In genomic region chr7:116496653-116497052, GRCh38 we compare ENCODE assay signal across 18 cellular contexts. TPM values are rescaled to one million over a fixed set of nuclear protein-coding genes. Genes with fewer than 3 reads are reported as not detected.
A peak's percentile ranks its signal among the peaks of the same experiment; 100 is the strongest.
DNase-seq lines count a peak whose midpoint lies in the region; ATAC-seq, FAIRE-seq and TF ChIP-seq lines count a peak whose summit lies in the region.
"Had no signal": no experiment of that assay in that cellular context is flagged by ENCODE, and none has a peak within 500 bp of the region (broad histone marks: within the 10 kb centered on the region; RNA-seq: fewer than 3 reads in every experiment).

No MANE protein-coding gene starts in this region.

- TF ChIP-seq RAD21 in K562 (CRISPR knock-in tag; conservative IDR thresholded peaks at IDR 0.05 in 1 of 2, IDR thresholded peaks at IDR 0.05 in 1 of 2) = no peak

- peak overlapping the region; percentile 49 for H3K27ac ChIP-seq in ACC112 (ENCODE audit: low read depth, low read length)
- H3K27ac ChIP-seq in Panc1 (ENCODE audit: low read length) = peak overlapping the region; percentile 99
- no peak overlapping the region for H3K27ac ChIP-seq in K562 (ENCODE audit: extremely low read depth, low read depth, low read length)
- H3K27ac ChIP-seq in sigmoid colon = peak overlapping the region; percentile 9 to 89 (median 43)
- H3K27ac ChIP-seq: BLaER1 treated with 17β-estradiol and CSF1 and Interleukin-3, amounts not matched to agents 10 nM and 100 nM had no signal

- in situ Hi-C loops in Panc1 (cut with HindIII; ENCODE audit: low pct_unique_long_range_greater_than_20kb, low sequenced_read_pairs) (no loop called here), K562 (cut with MboI) (no loop called here)

- peaks cover 8% of the 10 kb centered on the region for H3K36me3 ChIP-seq in ACC112 (ENCODE audit: insufficient read depth, low read length)
- peaks cover 12% of the 10 kb centered on the region for H3K36me3 ChIP-seq in Panc1 (ENCODE audit: control insufficient read depth, insufficient read depth, low read length)
- H3K36me3 ChIP-seq in K562 (ENCODE audit: control insufficient read depth, insufficient read depth, low read length) = peaks cover under 1% of the 10 kb centered on the region; the same call in 2 of the 3 replicates
- H3K36me3 ChIP-seq in sigmoid colon = no peaks in the 10 kb centered on the region
- H3K36me3 ChIP-seq: BLaER1 treated with 17β-estradiol and CSF1 and Interleukin-3, amounts not matched to agents 10 nM and 100 nM had no signal

- H3K9me1 ChIP-seq in K562 (ENCODE audit: control insufficient read depth, insufficient read depth, low read length) = no peaks in the 10 kb centered on the region

- ATAC-seq in Panc1 (no peak), K562 (no peak), SK-N-SH treated with all-trans-retinoic acid at 6 μM for 48 hours (no peak)
- ATAC-seq: GM12878, HCT116 had no signal

- no peaks in the 10 kb centered on the region for H3K27me3 ChIP-seq in ACC112 (ENCODE audit: insufficient read depth, low read length)
- H3K27me3 ChIP-seq in Panc1 (ENCODE audit: control insufficient read depth, insufficient read depth, low read length) = no peaks in the 10 kb centered on the region
- H3K27me3 ChIP-seq in K562 (ENCODE audit: control insufficient read depth in 2 of 2, insufficient read depth in 2 of 2, low read length in 2 of 2) = no peaks in the 10 kb centered on the region
- no peaks in the 10 kb centered on the region for H3K27me3 ChIP-seq in sigmoid colon
- H3K27me3 ChIP-seq: BLaER1 treated with 17β-estradiol and CSF1 and Interleukin-3, amounts not matched to agents 10 nM and 100 nM had no signal

- CTCF ChIA-PET in Panc1 (lab: Charles Lee) (no interaction called here), K562 (lab: Yijun Ruan, JAX; ENCODE audit: low intra/inter-chr PET ratio) (no interaction called here)

- DNase-seq in Panc1 (ENCODE audit: low read depth, low spot score) = no peak
- no peak for DNase-seq in K562 (ENCODE audit: extremely low read depth in 1 of 4, low spot score in 3 of 4)
- DNase-seq in sigmoid colon = no peak
- no peak for DNase-seq in activated CD4-positive, alpha-beta T cell treated with anti-CD3 and anti-CD28 coated beads, Interleukin-2, amount 50 U/mL, for 48 hours
- DNase-seq in kidney glomerular epithelial cell (lab: John Stamatoyannopoulos, UW) = no peak
- DNase-seq in COLO829 (ENCODE audit: low spot score) = no peak
- DNase-seq: ACHN; Calu3; CD4-positive, CD25-positive, alpha-beta regulatory T cell; DMS79 had no signal

- intact Hi-C loops in Panc1 (cut with micrococcal nuclease; ENCODE audit: unreplicated experiment) = loop anchor here (5.0 to 10.0 kb wide), 2 partner anchors 52 to 224 kb away; no protein-coding TSS in a partner anchor
- intact Hi-C loops in K562 (cut with micrococcal nuclease) = no loop called here
- intact Hi-C loops in sigmoid colon (cut with DNase I) = no loop called here

- POLR2A ChIA-PET in Panc1 (lab: Charles Lee) = no interaction called here
- POLR2A ChIA-PET in K562 (lab: Yijun Ruan, JAX) = no interaction called here

- H3K4me1 ChIP-seq in ACC112 (ENCODE audit: control insufficient read depth, insufficient read depth, low read length, unreplicated experiment) = peaks cover 37% of the 10 kb centered on the region
- H3K4me1 ChIP-seq in Panc1 (ENCODE audit: control insufficient read depth, insufficient read depth, low read length) = peaks cover 34% of the 10 kb centered on the region
- H3K4me1 ChIP-seq in K562 (replicated peaks in 1 of 2; ENCODE audit: control insufficient read depth in 2 of 2, insufficient read depth in 2 of 2, low read length in 2 of 2) = peaks cover 27 to 34% of the 10 kb centered on the region in 2 experiments
- H3K4me1 ChIP-seq in sigmoid colon = peaks cover 0 to 29% (median 19%) of the 10 kb centered on the region in 4 donors
- H3K4me1 ChIP-seq: BLaER1 treated with 17β-estradiol and CSF1 and Interleukin-3, amounts not matched to agents 10 nM and 100 nM had no signal

- H2AFZ ChIP-seq in ACC112 (ENCODE audit: low read length, unreplicated experiment) (no peak overlapping the region), K562 (ENCODE audit: low read depth, low read length) (no peak overlapping the region)

- no peak overlapping the region for H3K9ac ChIP-seq in K562 (ENCODE audit: insufficient read depth in 1 of 2, low read depth in 2 of 2, low read length in 2 of 2)
- H3K9ac ChIP-seq: BLaER1 treated with 17β-estradiol and CSF1 and Interleukin-3, amounts not matched to agents 10 nM and 100 nM had no signal

- TF ChIP-seq CTCF in Panc1 (IDR thresholded peaks at IDR 0.05) (no peak), K562 (IDR thresholded peaks at IDR 0.05 in 2 of 3, conservative IDR thresholded peaks at IDR 0.05 in 1 of 3; ENCODE audit: insufficient read depth in 2 of 3, low read depth in 1 of 3, low read length in 3 of 3) (no peak), sigmoid colon (IDR thresholded peaks at IDR 0.05) (no peak)

- no peak for TF ChIP-seq POLR2A in K562 (conservative IDR thresholded peaks at IDR 0.05)
- TF ChIP-seq POLR2A in sigmoid colon (IDR thresholded peaks at IDR 0.05) = no peak

- BruUV-seq in Panc1 (replicated peaks; lab: Mats Ljungman, UMichigan) (no TSS peak), K562 (replicated peaks; lab: Mats Ljungman, UMichigan) (no TSS peak)

- H3K79me2 ChIP-seq in ACC112 (ENCODE audit: control insufficient read depth, insufficient read depth, low read length, unreplicated experiment) (peaks cover 21% of the 10 kb centered on the region), K562 (ENCODE audit: control insufficient read depth, insufficient read depth, low read length) (peaks cover 21% of the 10 kb centered on the region)

- no peak for TF ChIP-seq EP300 in K562 (IDR thresholded peaks at IDR 0.05; ENCODE audit: low read length)
- no peak for TF ChIP-seq EP300 in sigmoid colon (IDR thresholded peaks at IDR 0.05)

- H3K9me3 ChIP-seq in Panc1 (ENCODE audit: control insufficient read depth, insufficient read depth, low read depth, low read length) (no peaks in the 10 kb centered on the region), K562 (replicated peaks; ENCODE audit: control insufficient read depth, insufficient read depth, low read depth, low read length) (no peaks in the 10 kb centered on the region), sigmoid colon (no peaks in the 10 kb centered on the region)

- H3K4me3 ChIP-seq in ACC112 (ENCODE audit: low read depth, low read length) (no peak overlapping the region), Panc1 (ENCODE audit: low read depth in 2 of 2, low read length in 2 of 2) (no peak overlapping the region), K562 (no peak overlapping the region), sigmoid colon (no peak overlapping the region)
- H3K4me3 ChIP-seq: BLaER1 treated with 17β-estradiol and CSF1 and Interleukin-3, amounts not matched to agents 10 nM and 100 nM; GM12878 had no signal

- 86% methylated on average over 6 of the region's 6 CpGs for WGBS in K562 (ENCODE audit: insufficient coverage, low coverage, missing lambda C conversion rate)
- WGBS in sigmoid colon, 2 donors = 93 to 97% methylated on average over 6 of the region's 6 CpGs

- no peak overlapping the region for H3K4me2 ChIP-seq in K562 (ENCODE audit: insufficient read depth, low read length)
- H3K4me2 ChIP-seq: BLaER1 treated with 17β-estradiol and CSF1 and Interleukin-3, amounts not matched to agents 10 nM and 100 nM had no signal

- H4K20me1 ChIP-seq in K562 (replicated peaks; ENCODE audit: control insufficient read depth, insufficient read depth, low read length) = no peaks in the 10 kb centered on the region
- H4K20me1 ChIP-seq: BLaER1 treated with 17β-estradiol and CSF1 and Interleukin-3, amounts not matched to agents 10 nM and 100 nM had no signal

- no peak for FAIRE-seq in K562 (lab: Jason Lieb, UNC)
- FAIRE-seq: GM12878, GM18507, H54 had no signal

RNA-seq across cellular contexts. Expression of gene CAV2, which starts 2.9 kb away (rescaled TPM):
- total RNA-seq in Panc1 (2021; ENCODE audit: unreplicated experiment) = 217 TPM
- polyA plus RNA-seq in Panc1 (2012; ENCODE audit: insufficient read length) = 199 TPM
- total RNA-seq in K562 (2011; cell fraction: chromatin; rRNA removed; ENCODE audit: low replicate concordance) = 38.0 and 48.6 TPM in 2 replicates
- 45.0 and 46.4 TPM in 2 replicates for total RNA-seq in K562 (2011; cell fraction: nucleolus; rRNA removed)
- 52.1 and 67.7 TPM in 2 replicates for total RNA-seq in K562 (2011; cell fraction: nucleoplasm; rRNA removed)
- 30.0 and 32.4 TPM in 2 replicates for total RNA-seq in K562 (2014; rRNA removed)
- total RNA-seq in K562 (2014; rRNA removed; fragmentation: Illumina TruSeq; extraction: Trizol) = 43.0 and 50.7 TPM in 2 replicates
- total RNA-seq in K562 (2015; rRNA removed; fragmentation: Illumina TruSeq; extraction: Trizol) = 43.9 and 49.3 TPM in 2 replicates
- 36.4 and 38.3 TPM in 2 replicates for total RNA-seq in K562 (2021)
- polyA plus RNA-seq in K562 (2011; rRNA removed) = 109 and 137 TPM in 2 replicates
- polyA plus RNA-seq in K562 (2011; cell fraction: cytosol; rRNA removed) = 80.8 and 129 TPM in 2 replicates
- polyA plus RNA-seq in K562 (2011; cell fraction: nucleus; rRNA removed) = 57.6 and 71.3 TPM in 2 replicates
- polyA plus RNA-seq in K562 (2012) = 25.3 and 39.5 TPM in 2 replicates
- polyA plus RNA-seq in K562 (2014; fragmentation: Illumina TruSeq; extraction: Trizol) = 34.1 and 41.4 TPM in 2 replicates
- polyA plus RNA-seq in K562 (2014; fragmentation: Nextera tagmentation; extraction: Ambion mirVana) = 10 to 100 TPM; 16.1 to 16.5 TPM
- polyA plus RNA-seq in K562 (2014; rRNA removed) = 30.3 and 31.8 TPM in 2 replicates
- 119 and 144 TPM in 2 replicates for polyA minus RNA-seq in K562 (2011; rRNA and poly(A)+ RNA removed)
- 58.1 and 68.9 TPM in 2 replicates for polyA minus RNA-seq in K562 (2011; cell fraction: cytosol; rRNA and poly(A)+ RNA removed)
- polyA minus RNA-seq in K562 (2011; cell fraction: nucleus; rRNA and poly(A)+ RNA removed) = 39.6 and 59.2 TPM in 2 replicates
- 100 to 1,000 TPM in 1 of 4 donors, 10 to 100 TPM in 3; 81.8 to 142 (median 88.6) TPM for total RNA-seq in sigmoid colon
- 10 to 100 TPM in 1 of 3 donors, 1 to 10 TPM in 2; 4.6 to 12.8 (median 7.8) TPM for polyA plus RNA-seq in sigmoid colon
- total RNA-seq: CD4-positive, CD25-positive, alpha-beta regulatory T cell; G401 had no signal
- polyA plus RNA-seq: CD4-positive, CD25-positive, alpha-beta regulatory T cell had no signal

RNA-seq across cellular contexts. Expression of gene CAV1, which starts 28.2 kb away (rescaled TPM):
- total RNA-seq in Panc1 (2021; ENCODE audit: unreplicated experiment) (496 TPM), K562 (2014; rRNA removed) (0.08 and 1.1 TPM in 2 replicates), K562 (2014; rRNA removed; fragmentation: Illumina TruSeq; extraction: Trizol) (0.16 and 0.29 TPM in 2 replicates), K562 (2015; rRNA removed; fragmentation: Illumina TruSeq; extraction: Trizol) (0.40 and 0.64 TPM in 2 replicates), K562 (2021) (1.0 and 1.5 TPM in 2 replicates), sigmoid colon (100 to 1,000 TPM; 328 to 857 (median 577) TPM)
- 465 TPM for polyA plus RNA-seq in Panc1 (2012; ENCODE audit: insufficient read length)
- 0.79 and 1.5 TPM in 2 replicates for total RNA-seq in K562 (2011; cell fraction: chromatin; rRNA removed; ENCODE audit: low replicate concordance)
- 1.2 TPM in 1 of 2 replicates, not detected in the other for total RNA-seq in K562 (2011; cell fraction: nucleolus; rRNA removed)
- total RNA-seq in K562 (2011; cell fraction: nucleoplasm; rRNA removed) = 1.5 TPM in 1 of 2 replicates, not detected in the other
- polyA plus RNA-seq in K562 (2011; rRNA removed) (1.5 and 2.5 TPM in 2 replicates), K562 (2014; fragmentation: Illumina TruSeq; extraction: Trizol) (0.62 and 0.86 TPM in 2 replicates), K562 (2014; fragmentation: Nextera tagmentation; extraction: Ambion mirVana) (under 1 TPM; 0.63 to 0.82 TPM), K562 (2014; rRNA removed) (0.08 and 0.49 TPM in 2 replicates), sigmoid colon (10 to 100 TPM in 2 of 3 donors, 1 to 10 TPM in 1; 8.8 to 32.5 (median 18.6) TPM)
- polyA plus RNA-seq in K562 (2011; cell fraction: cytosol; rRNA removed) = 4.8 and 4.9 TPM in 2 replicates
- 1.9 and 3.3 TPM in 2 replicates for polyA plus RNA-seq in K562 (2011; cell fraction: nucleus; rRNA removed)
- polyA plus RNA-seq in K562 (2012) = 0.51 and 0.55 TPM in 2 replicates
- 3.4 and 5.0 TPM in 2 replicates for polyA minus RNA-seq in K562 (2011; rRNA and poly(A)+ RNA removed)
- polyA minus RNA-seq in K562 (2011; cell fraction: cytosol; rRNA and poly(A)+ RNA removed) = 0.76 and 2.1 TPM in 2 replicates
- polyA minus RNA-seq in K562 (2011; cell fraction: nucleus; rRNA and poly(A)+ RNA removed) = 1.00 and 1.2 TPM in 2 replicates
- total RNA-seq: CD4-positive, CD25-positive, alpha-beta regulatory T cell; G401 had no signal

Comparison
In these comparisons a context has a peak if more than half of its experiments do, and no peak if none do; other contexts are left out.
1. RNA of gene CAV1, which starts 28.2 kb away (total RNA-seq): 328 to 857 TPM in sigmoid colon and 496 TPM in Panc1 (single experiment); 0.08 to 1.5 TPM in K562; every median in the first group is over 100 times any median in the second.